8 cellular contexts compared by ENCODE assay signal in genomic region chr20:10447028-10447427, GRCh38. TPM values are rescaled to one million over a fixed set of nuclear protein-coding genes. Genes with fewer than 3 reads are reported as not detected.
A peak's percentile ranks its signal among the peaks of the same experiment; 100 is the strongest.
DNase-seq lines count a peak whose midpoint lies in the region; ATAC-seq and TF ChIP-seq lines count a peak whose summit lies in the region.

No MANE protein-coding gene starts in this region.

- no peaks in the 10 kb centered on the region for H4K20me1 ChIP-seq in IMR-90 (ENCODE audit: insufficient read depth, low read length)
- no peaks in the 10 kb centered on the region for H4K20me1 ChIP-seq in SU-DHL-6 (ENCODE audit: low read depth, low read length)
- no peaks in the 10 kb centered on the region for H4K20me1 ChIP-seq in mammary epithelial cell (ENCODE audit: insufficient read depth, low read length)

- H3K27me3 ChIP-seq in IMR-90 (ENCODE audit: control insufficient read depth, insufficient read depth, low read length): no peaks in the 10 kb centered on the region
- H3K27me3 ChIP-seq in SU-DHL-6 (ENCODE audit: low read length): no peaks in the 10 kb centered on the region
- no peaks in the 10 kb centered on the region for H3K27me3 ChIP-seq in mammary epithelial cell (ENCODE audit: insufficient read depth, low read length)

- H3K27ac ChIP-seq in IMR-90 (ENCODE audit: insufficient read depth, low read length) (no peak overlapping the region), SU-DHL-6 (ENCODE audit: low read depth, low read length) (peak overlapping the region; percentile 8; the same call in 1 of the 2 replicates), mammary epithelial cell (ENCODE audit: insufficient read depth, low read depth, low read length) (no peak overlapping the region)

- no peak for TF ChIP-seq POLR2A in IMR-90 (IDR thresholded peaks at IDR 0.05; ENCODE audit: low read depth, low read length)

- ATAC-seq in GM21723 (IDR thresholded peaks at IDR 0.05; ENCODE audit: unreplicated experiment) (peak; percentile 97), IMR-90 (ENCODE audit: low read depth) (peak; percentile 92)

- 0 out of 2 replicates have a peak, but pooled peaks have one; percentile 22 for TF ChIP-seq RAD21 in IMR-90 (IDR thresholded peaks at IDR 0.05; ENCODE audit: low read length)

- no peak overlapping the region for H2AK9ac ChIP-seq in IMR-90 (replicated peaks; ENCODE audit: low read depth, low read length, poor library complexity)

- peak; percentile 77 for DNase-seq in GM10248 (ENCODE audit: extremely low spot score)
- DNase-seq in IMR-90: peak; percentile 84
- peak; percentile 70 for DNase-seq in mammary epithelial cell
- peak; percentile 11 to 37 for DNase-seq in stimulated activated CD4-positive, alpha-beta T cell treated with anti-CD3 and anti-CD28 coated beads, Interleukin-1b, Interleukin-23, amount 100 ng/mL, for 4 hours (ENCODE audit: low read depth in 2 of 2)
- DNase-seq in NCI-H82 treated with DMSO at 0.1 percent for 48 hours (lab: John Stamatoyannopoulos, UW; ENCODE audit: unreplicated experiment): no peak
- no peak for DNase-seq in NCI-H345 (lab: John Stamatoyannopoulos, UW)

- H2BK15ac ChIP-seq in IMR-90 (ENCODE audit: low read depth, low read length): no peak overlapping the region

- no CpG with 5 or more reads among the region's 3 CpGs for WGBS in IMR-90 (ENCODE audit: extremely low coverage in 2 of 2, insufficient read length in 1 of 2), 2 experiments
- WGBS in mammary epithelial cell (ENCODE audit: low coverage, missing lambda C conversion rate): 91% methylated on average over 3 of the region's 3 CpGs

- H3K9me3 ChIP-seq in IMR-90 (ENCODE audit: control insufficient read depth, insufficient read depth, low read length) (no peaks in the 10 kb centered on the region), SU-DHL-6 (ENCODE audit: insufficient read depth, low read length) (no peaks in the 10 kb centered on the region), mammary epithelial cell (replicated peaks; ENCODE audit: insufficient read depth, low read length) (no peaks in the 10 kb centered on the region)

- H3K79me1 ChIP-seq in IMR-90 (ENCODE audit: low read depth in 1 of 2, low read length in 2 of 2): peaks cover 14 to 30% of the 10 kb centered on the region in 2 experiments; a peak in 3 of 4 replicates

- H3K9ac ChIP-seq in IMR-90 (ENCODE audit: low read depth, low read length) (peak overlapping the region; percentile 20; the same call in 1 of the 2 replicates), SU-DHL-6 (ENCODE audit: low read length) (0 out of 2 replicates have a peak overlapping the region, but pooled peaks have one; percentile 14), mammary epithelial cell (ENCODE audit: insufficient read depth, low read length) (no peak overlapping the region)

- no peaks in the 10 kb centered on the region for H3K36me3 ChIP-seq in IMR-90 (ENCODE audit: control insufficient read depth, insufficient read depth, low read length)
- H3K36me3 ChIP-seq in SU-DHL-6 (ENCODE audit: low read length): no peaks in the 10 kb centered on the region
- H3K36me3 ChIP-seq in mammary epithelial cell (ENCODE audit: insufficient read depth, low read length): no peaks in the 10 kb centered on the region

- H4K91ac ChIP-seq in IMR-90 (ENCODE audit: insufficient read depth, low read depth, low read length): no peak overlapping the region

- no peaks in the 10 kb centered on the region; the same call in 1 of the 2 replicates for H3F3A ChIP-seq in SU-DHL-6 (ENCODE audit: insufficient read depth)

- no peak overlapping the region for H3K18ac ChIP-seq in IMR-90 (ENCODE audit: low read depth, low read length)

- H2BK5ac ChIP-seq in IMR-90 (ENCODE audit: low read depth, low read length, poor library complexity, severe bottlenecking): no peak overlapping the region

- no peak overlapping the region for H4K5ac ChIP-seq in IMR-90 (ENCODE audit: low read depth, low read length)

- H3K4me3 ChIP-seq in IMR-90 (ENCODE audit: insufficient read depth, low read depth, low read length): no peak overlapping the region
- no peak overlapping the region for H3K4me3 ChIP-seq in SU-DHL-6 (ENCODE audit: insufficient read depth, low read length, poor library complexity, severe bottlenecking)
- H3K4me3 ChIP-seq in mammary epithelial cell (replicated peaks in 1 of 3; ENCODE audit: insufficient read depth in 1 of 3, low read depth in 2 of 3, low read length in 3 of 3): no peak overlapping the region

- H4K8ac ChIP-seq in IMR-90 (ENCODE audit: low read depth in 2 of 2, low read length in 2 of 2): peak overlapping the region in 1 of 2 experiments; percentile 44; a peak in 1 of 4 replicates

- no peak overlapping the region for H3K4ac ChIP-seq in IMR-90 (ENCODE audit: low read depth, low read length)

- dilution Hi-C loops in IMR-90 (cut with HindIII; ENCODE audit: low sequenced_read_pairs, unreplicated experiment) (no loop called here), mammary epithelial cell (cut with HindIII; ENCODE audit: low sequenced_read_pairs) (no loop called here)

- intact Hi-C loops in IMR-90 (cut with micrococcal nuclease) (no loop called here), mammary epithelial cell (cut with micrococcal nuclease) (no loop called here)

- no TSS peak for BruUV-seq in IMR-90 (replicated peaks; lab: Mats Ljungman, UMichigan)
- no TSS peak for BruUV-seq in mammary epithelial cell (replicated peaks; lab: Mats Ljungman, UMichigan)

- no peak overlapping the region for H2BK20ac ChIP-seq in IMR-90 (ENCODE audit: low read depth, low read length)

- no peaks in the 10 kb centered on the region; the same call in 1 of the 2 replicates for H3K4me1 ChIP-seq in IMR-90 (ENCODE audit: control insufficient read depth, insufficient read depth, low read length)
- H3K4me1 ChIP-seq in mammary epithelial cell (ENCODE audit: insufficient read depth, low read length): peaks cover 8% of the 10 kb centered on the region

- CTCF ChIA-PET in GM10248 (lab: Yijun Ruan, JAX) (no interaction called here), IMR-90 (lab: Yijun Ruan, JAX) (no interaction called here), mammary epithelial cell (lab: Charles Lee; ENCODE audit: low non-redundant PET) (no interaction called here)

- no peaks in the 10 kb centered on the region for H3K9me2 ChIP-seq in SU-DHL-6 (replicated peaks; ENCODE audit: insufficient read depth, low read length)

- no peak overlapping the region for H3K23ac ChIP-seq in IMR-90 (ENCODE audit: low read depth, low read length)

- in situ Hi-C loops in IMR-90 (cut with MboI; ENCODE audit: low sequenced_read_pairs): no loop called here
- in situ Hi-C loops in mammary epithelial cell (cut with MboI; ENCODE audit: low sequenced_read_pairs in 2 of 2): loop anchor here in 1 of 2 donors (25.0 kb wide), 1 partner anchor 360 kb away; no protein-coding TSS in a partner anchor

- TF ChIP-seq CTCF in GM10248 (IDR thresholded peaks at IDR 0.05; ENCODE audit: control extremely low read depth, extremely low read depth, low read depth, missing control alignments): no peak
- TF ChIP-seq CTCF in IMR-90 (conservative IDR thresholded peaks at IDR 0.05; ENCODE audit: low read depth, low read length): no peak
- TF ChIP-seq CTCF in SU-DHL-6 (IDR thresholded peaks at IDR 0.05; ENCODE audit: insufficient read depth, low read length, poor library complexity, severe bottlenecking): no peak
- TF ChIP-seq CTCF in mammary epithelial cell (conservative IDR thresholded peaks at IDR 0.05 in 1 of 2, IDR thresholded peaks at IDR 0.05 in 1 of 2; ENCODE audit: extremely low read depth in 1 of 2, insufficient read depth in 1 of 2, low read depth in 1 of 2, low read length in 2 of 2): no peak

- no peak overlapping the region for H2AK5ac ChIP-seq in IMR-90 (ENCODE audit: low read depth, low read length)

- H3K56ac ChIP-seq in IMR-90 (ENCODE audit: extremely low read depth, insufficient read depth, low read length): no peak overlapping the region

- POLR2A ChIA-PET in GM10248 (lab: Yijun Ruan, JAX): no interaction called here
- POLR2A ChIA-PET in IMR-90 (lab: Charles Lee; ENCODE audit: unreplicated experiment): no interaction called here

- no peak overlapping the region for H3K14ac ChIP-seq in IMR-90 (replicated peaks; ENCODE audit: low read depth, low read length)

- H3K9me1 ChIP-seq in IMR-90 (ENCODE audit: insufficient read depth, low read length): peaks cover 7% of the 10 kb centered on the region

- no peak overlapping the region for H2BK120ac ChIP-seq in IMR-90 (ENCODE audit: low read depth, low read length)

- H3K79me2 ChIP-seq in SU-DHL-6 (ENCODE audit: insufficient read depth, low read length) (peaks cover 38% of the 10 kb centered on the region), mammary epithelial cell (ENCODE audit: insufficient read depth, low read length) (peaks cover 36% of the 10 kb centered on the region)

- H3K4me2 ChIP-seq in IMR-90 (ENCODE audit: low read depth, low read length) (peak overlapping the region; percentile 38), SU-DHL-6 (ENCODE audit: low read depth, low read length, poor library complexity, severe bottlenecking) (peak overlapping the region; percentile 53), mammary epithelial cell (ENCODE audit: insufficient read depth, low read depth, low read length) (no peak overlapping the region)

- H2AFZ ChIP-seq in IMR-90 (replicated peaks; ENCODE audit: low read length, poor library complexity) (no peak overlapping the region), SU-DHL-6 (ENCODE audit: low read depth, low read length, severe bottlenecking) (no peak overlapping the region), mammary epithelial cell (ENCODE audit: low read depth, low read length) (no peak overlapping the region)

TF ChIP-seq in IMR-90, 13 proteins besides CTCF, POLR2A, EP300 and RAD21:
- peak; percentile 79 for TF ChIP-seq FOS (IDR thresholded peaks at IDR 0.05; ENCODE audit: low read depth, low read length)
- TF ChIP-seq CEBPB (IDR thresholded peaks at IDR 0.05; ENCODE audit: low read depth, low read length): peak; percentile 45; the same call in 1 of the 2 replicates
- TF ChIP-seq CHD1 (IDR thresholded peaks at IDR 0.05; ENCODE audit: low read depth, low read length): no peak

RNA-seq across cellular contexts. Expression of gene SLX4IP, which starts 11.9 kb away (rescaled TPM):
- total RNA-seq in IMR-90 (2012; rRNA removed) (5.9 and 6.1 TPM in 2 replicates), mammary epithelial cell (1 to 10 TPM; 6.8 to 10.0 TPM)
- polyA plus RNA-seq in IMR-90 (2012; rRNA removed) (0.90 and 1.3 TPM in 2 replicates), mammary epithelial cell (1.9 TPM)
- 0.18 and 0.19 TPM in 2 replicates for polyA plus RNA-seq in IMR-90 (2012; cell fraction: cytosol; rRNA removed)
- 1.3 and 3.9 TPM in 2 replicates for polyA plus RNA-seq in IMR-90 (2012; cell fraction: nucleus; rRNA removed; ENCODE audit: low replicate concordance)
- 6.3 TPM for polyA minus RNA-seq in mammary epithelial cell

RNA-seq across cellular contexts. Expression of gene MKKS, which starts 13.0 kb away (rescaled TPM):
- total RNA-seq in IMR-90 (2012; rRNA removed) (7.5 and 8.1 TPM in 2 replicates), mammary epithelial cell (10 to 100 TPM; 14.0 to 23.4 TPM)
- polyA plus RNA-seq in IMR-90 (2012; rRNA removed) (6.0 and 6.9 TPM in 2 replicates), mammary epithelial cell (12.5 TPM)
- 1.5 and 1.8 TPM in 2 replicates for polyA plus RNA-seq in IMR-90 (2012; cell fraction: cytosol; rRNA removed)
- polyA plus RNA-seq in IMR-90 (2012; cell fraction: nucleus; rRNA removed; ENCODE audit: low replicate concordance): 0.64 and 5.6 TPM in 2 replicates
- polyA minus RNA-seq in mammary epithelial cell: 6.5 TPM

Comparison
In these comparisons a context has a peak if more than half of its experiments do, and no peak if none do; other contexts are left out.
1. DNase-seq: peak in GM10248 (single experiment), IMR-90 (single experiment), mammary epithelial cell (single experiment) and stimulated activated CD4-positive, alpha-beta T cell treated with anti-CD3 and anti-CD28 coated beads, Interleukin-1b, Interleukin-23, amount 100 ng/mL, for 4 hours (2 of 2); none in NCI-H82 treated with DMSO at 0.1 percent for 48 hours (single experiment) and NCI-H345 (single experiment).